Comparison of ENCODE assay signal across 8 cellular contexts in genomic region chr2:219596954-219597551, GRCh38. TPM values are rescaled to one million over a fixed set of nuclear protein-coding genes. Genes with fewer than 3 reads are reported as not detected.
DNase-seq lines count a peak whose midpoint lies in the region; ATAC-seq and TF ChIP-seq lines count a peak whose summit lies in the region.

No MANE protein-coding gene starts in this region.

- no peaks in the 10 kb centered on the region for H3K27me3 ChIP-seq in CD4-positive, alpha-beta memory T cell (ENCODE audit: insufficient read depth, low read length)
- H3K27me3 ChIP-seq in thymus (ENCODE audit: control insufficient read depth, insufficient read depth), result no peaks in the 10 kb centered on the region

- TF ChIP-seq CTCF in LNCaP clone FGC (IDR thresholded peaks at IDR 0.05; ENCODE audit: control insufficient read depth, extremely low read depth, insufficient read depth) (no peak), brain (conservative IDR thresholded peaks at IDR 0.05) (no peak)

- ATAC-seq in GM21390 (IDR thresholded peaks at IDR 0.05; ENCODE audit: unreplicated experiment) (peak; percentile 12), left lobe of liver (peak; percentile 15)

- peaks cover 14% of the 10 kb centered on the region for H3K4me1 ChIP-seq in CD4-positive, alpha-beta memory T cell (ENCODE audit: insufficient read depth, low read length)
- H3K4me1 ChIP-seq in thymus (ENCODE audit: control insufficient read depth, insufficient read depth, low read length), result peaks cover 22% of the 10 kb centered on the region

- H3K36me3 ChIP-seq in CD4-positive, alpha-beta memory T cell (ENCODE audit: insufficient read depth, low read length), result peaks cover 6% of the 10 kb centered on the region
- H3K36me3 ChIP-seq in thymus (ENCODE audit: control insufficient read depth, insufficient read depth), result peaks cover 13% of the 10 kb centered on the region

- intact Hi-C loops in CD4-positive, alpha-beta memory T cell (cut with micrococcal nuclease), result loop anchor here (1.0 to 5.0 kb wide), 5 partner anchors 44 to 1975 kb away; partner anchors contain the start of genes CHPF and EPHA4

- DNase-seq in CD4-positive, alpha-beta memory T cell, result no peak
- no peak for DNase-seq in LNCaP clone FGC (ENCODE audit: low read depth)
- DNase-seq in left lobe of liver (ENCODE audit: low spot score), result no peak
- DNase-seq in HuH-7 (ENCODE audit: low spot score), result no peak
- DNase-seq in NCI-H748 (lab: John Stamatoyannopoulos, UW; ENCODE audit: unreplicated experiment), result no peak

- no peaks in the 10 kb centered on the region for H3K9me3 Mint-ChIP-seq in CD4-positive, alpha-beta memory T cell
- H3K9me3 Mint-ChIP-seq in brain, result no peaks in the 10 kb centered on the region

- H3K27ac ChIP-seq in CD4-positive, alpha-beta memory T cell (ENCODE audit: low read depth, low read length), result peak overlapping the region; percentile 72
- peak overlapping the region; percentile 96 for H3K27ac ChIP-seq in thymus (ENCODE audit: low read depth)

- H3K4me3 ChIP-seq in CD4-positive, alpha-beta memory T cell (ENCODE audit: low read length in 2 of 2), result peak overlapping the region; percentile 62 to 100
- H3K4me3 ChIP-seq in LNCaP clone FGC (ENCODE audit: low read depth, low read length) (peak overlapping the region; percentile 94), thymus (ENCODE audit: low read length) (peak overlapping the region; percentile 95)

- CTCF ChIA-PET in CD4-positive, alpha-beta memory T cell (lab: Charles Lee; ENCODE audit: partially characterized antibody), result interaction anchor here (1.2 to 1.8 kb wide), 7 partner anchors 18 to 100 kb away, joined by 3 to 16 read pairs (median 3); partner anchors contain the start of gene TMEM198

- peak overlapping the region; percentile 90 to 99 (median 97) for H3K27ac Mint-ChIP-seq in CD4-positive, alpha-beta memory T cell
- H3K27ac Mint-ChIP-seq in brain, result peak overlapping the region; percentile 99 to 100 (median 100)

- peaks cover 4 to 7% of the 10 kb centered on the region in 2 donors for H3K27me3 Mint-ChIP-seq in CD4-positive, alpha-beta memory T cell
- H3K27me3 Mint-ChIP-seq in brain, result peaks cover 16% of the 10 kb centered on the region

- peaks cover 13 to 15% of the 10 kb centered on the region in 2 donors for H3K36me3 Mint-ChIP-seq in CD4-positive, alpha-beta memory T cell
- peaks cover 4% of the 10 kb centered on the region for H3K36me3 Mint-ChIP-seq in brain

- POLR2A ChIA-PET in CD4-positive, alpha-beta memory T cell (lab: Charles Lee; ENCODE audit: partially characterized antibody), result interaction anchor here (0.7 to 2.0 kb wide), 10 partner anchors 26 to 925 kb away, joined by 3 to 15 read pairs (median 6); partner anchors contain the start of genes CHPF, DNAJB2, DNPEP and GMPPA

- peak overlapping the region; percentile 90 to 97 (median 96) for H3K4me3 Mint-ChIP-seq in CD4-positive, alpha-beta memory T cell
- peak overlapping the region; percentile 98 to 100 (median 98) for H3K4me3 Mint-ChIP-seq in brain

- peaks cover 10 to 24% (median 17%) of the 10 kb centered on the region in 4 donors for H3K4me1 Mint-ChIP-seq in CD4-positive, alpha-beta memory T cell
- peaks cover 73% of the 10 kb centered on the region for H3K4me1 Mint-ChIP-seq in brain

- WGBS in thymus, result 24% methylated on average over 19 of the region's 19 CpGs

- no peaks in the 10 kb centered on the region for H3K9me3 ChIP-seq in CD4-positive, alpha-beta memory T cell (ENCODE audit: control insufficient read depth in 1 of 2, low read length in 2 of 2)
- no peaks in the 10 kb centered on the region for H3K9me3 ChIP-seq in thymus (ENCODE audit: control insufficient read depth)

RNA-seq across cellular contexts. Expression of gene STK11IP, which starts 0.6 kb away (rescaled TPM):
- total RNA-seq in CD4-positive, alpha-beta memory T cell, result 10 to 100 TPM; 48.7 to 50.2 TPM
- polyA plus RNA-seq in CD4-positive, alpha-beta memory T cell, result 1 to 10 TPM; 8.3 to 9.8 TPM
- polyA plus RNA-seq in brain (ENCODE audit: insufficient read depth, low read depth, low replicate concordance), result 14.9 TPM
- 7.7 TPM for total RNA-seq in left lobe of liver
- polyA plus RNA-seq in thymus, result 68.7 TPM

RNA-seq across cellular contexts. Expression of gene INHA, which starts 24.9 kb away (rescaled TPM):
- total RNA-seq in CD4-positive, alpha-beta memory T cell, result not detected
- not detected for polyA plus RNA-seq in CD4-positive, alpha-beta memory T cell
- polyA plus RNA-seq in brain (ENCODE audit: insufficient read depth, low read depth, low replicate concordance) (0.37 TPM), thymus (0.71 TPM)
- 0.20 TPM for total RNA-seq in left lobe of liver

RNA-seq across cellular contexts. Expression of gene OBSL1, which starts 25.7 kb away (rescaled TPM):
- under 1 TPM in 1 of 2 experiments, not detected in 1; 0.09 TPM for total RNA-seq in CD4-positive, alpha-beta memory T cell
- not detected for polyA plus RNA-seq in CD4-positive, alpha-beta memory T cell
- polyA plus RNA-seq in brain (ENCODE audit: insufficient read depth, low read depth, low replicate concordance), result 91.4 TPM
- total RNA-seq in left lobe of liver, result 43.6 TPM
- 34.2 TPM for polyA plus RNA-seq in thymus

RNA-seq across cellular contexts. Expression of gene SLC4A3, which starts 30.4 kb away (rescaled TPM):
- total RNA-seq in CD4-positive, alpha-beta memory T cell, result not detected
- polyA plus RNA-seq in CD4-positive, alpha-beta memory T cell, result not detected
- polyA plus RNA-seq in brain (ENCODE audit: insufficient read depth, low read depth, low replicate concordance) (16.6 TPM), thymus (6.9 TPM)
- total RNA-seq in left lobe of liver, result 0.20 TPM

RNA-seq across cellular contexts. Expression of gene TMEM198, which starts 53.2 kb away (rescaled TPM):
- under 1 TPM; 0.67 to 0.76 TPM for total RNA-seq in CD4-positive, alpha-beta memory T cell
- polyA plus RNA-seq in CD4-positive, alpha-beta memory T cell, result not detected
- polyA plus RNA-seq in brain (ENCODE audit: insufficient read depth, low read depth, low replicate concordance) (23.1 TPM), thymus (3.7 TPM)
- total RNA-seq in left lobe of liver, result 2.1 TPM

Comparison
In these comparisons a context has a peak if more than half of its experiments do, and no peak if none do; other contexts are left out.
1. RNA of gene OBSL1, which starts 25.7 kb away (polyA plus RNA-seq): 91.4 TPM in brain (single experiment) and 34.2 TPM in thymus (single experiment); not detected in CD4-positive, alpha-beta memory T cell; every median in the first group is over 10 times any median in the second.
2. Peak in every context shown above with its lines, with median percentiles within 50 percentile points of each other: H3K4me3 ChIP-seq.